In the genomic region with DNA sequence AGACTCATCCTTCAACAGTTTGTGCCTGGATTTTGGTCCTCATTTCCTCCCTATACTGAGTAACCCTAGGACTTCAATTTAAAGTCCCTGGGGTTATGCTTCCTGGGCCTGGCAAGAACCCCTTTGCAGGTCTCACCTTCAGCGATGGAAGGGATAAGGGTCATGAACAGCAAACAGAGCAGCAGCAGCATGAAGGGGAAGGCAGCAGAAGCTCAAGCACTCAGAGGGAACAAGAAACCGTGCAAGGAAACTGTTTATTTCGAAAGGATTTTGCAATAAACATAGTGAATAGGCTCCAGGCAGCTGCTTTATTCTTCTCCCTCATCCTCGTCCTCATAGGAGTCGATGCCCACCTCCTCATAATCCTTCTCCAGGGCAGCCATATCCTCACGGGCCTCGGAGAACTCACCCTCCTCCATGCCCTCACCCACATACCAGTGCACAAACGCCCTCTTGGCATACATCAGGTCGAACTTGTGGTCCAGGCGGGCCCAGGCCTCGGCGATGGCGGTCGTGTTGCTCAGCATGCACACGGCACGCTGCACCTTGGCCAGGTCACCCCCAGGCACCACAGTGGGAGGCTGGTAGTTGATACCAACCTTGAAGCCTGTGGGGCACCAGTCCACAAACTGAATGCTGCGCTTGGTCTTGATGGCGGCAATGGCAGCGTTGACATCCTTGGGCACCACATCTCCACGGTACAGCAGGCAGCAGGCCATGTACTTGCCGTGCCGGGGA, we compare ENCODE assay signal across 9 cellular contexts. TPM values are rescaled to one million over a fixed set of nuclear protein-coding genes. Genes with fewer than 3 reads are reported as not detected.
DNase-seq lines count a peak whose midpoint lies in the region; ATAC-seq, FAIRE-seq and TF ChIP-seq lines count a peak whose summit lies in the region.
"Had no signal": no experiment of that assay in that cellular context is flagged by ENCODE, and none has a peak within 500 bp of the region (broad histone marks: within the 10 kb centered on the region; RNA-seq: fewer than 3 reads in every experiment).

No MANE protein-coding gene starts in this region.

- peak overlapping the region; percentile 25 to 93 for H3K27ac ChIP-seq in lung (ENCODE audit: low read depth in 1 of 2, low read length in 1 of 2)

- peak overlapping the region; percentile 92 for H3K4me3 Mint-ChIP-seq in activated naive CD4-positive, alpha-beta T cell treated with anti-CD3 and anti-CD28 coated beads, Interleukin-2, amount 10 ng/mL, durations not matched to agents 7 days and 5 days
- H3K4me3 Mint-ChIP-seq in activated naive CD8-positive, alpha-beta T cell treated with anti-CD3 and anti-CD28 coated beads for 36 hours: peak overlapping the region; percentile 64
- H3K4me3 Mint-ChIP-seq in type B pancreatic cell: peak overlapping the region; percentile 81

- CTCF ChIA-PET in activated naive CD4-positive, alpha-beta T cell treated with anti-CD3 and anti-CD28 coated beads, Interleukin-2, amount 10 ng/mL, durations not matched to agents 7 days and 5 days (lab: Charles Lee): interaction anchor here (1.2 to 3.9 kb wide), 7 partner anchors 11 to 91 kb away, joined by 3 to 32 read pairs (median 5); a partner anchor contains a TSS

- H3K27me3 ChIP-seq in lung (ENCODE audit: control insufficient read depth, insufficient read depth): no peaks in the 10 kb centered on the region

- no peaks in the 10 kb centered on the region for H3K9me3 ChIP-seq in lung (ENCODE audit: control insufficient read depth in 2 of 2, insufficient read depth in 1 of 2, low read length in 1 of 2)

- peaks cover 70% of the 10 kb centered on the region for H3K36me3 Mint-ChIP-seq in activated naive CD4-positive, alpha-beta T cell treated with anti-CD3 and anti-CD28 coated beads, Interleukin-2, amount 10 ng/mL, durations not matched to agents 7 days and 5 days
- H3K36me3 Mint-ChIP-seq in activated naive CD4-positive, alpha-beta T cell treated with anti-CD3 and anti-CD28 coated beads, Interleukin-2, amount 50 U/mL, for 72 hours: peaks cover 39 to 50% of the 10 kb centered on the region in 2 donors
- peaks cover 54% of the 10 kb centered on the region for H3K36me3 Mint-ChIP-seq in activated naive CD8-positive, alpha-beta T cell treated with anti-CD3 and anti-CD28 coated beads for 36 hours
- H3K36me3 Mint-ChIP-seq in type B pancreatic cell: no peaks in the 10 kb centered on the region

- 58 to 69% methylated on average over 22 of the region's 22 CpGs for WGBS in lung, 2 donors

- no peak for FAIRE-seq in H54 (lab: Jason Lieb, UNC)

- peaks cover 0 to 39% of the 10 kb centered on the region in 2 donors for H3K4me1 ChIP-seq in lung (ENCODE audit: control insufficient read depth in 2 of 2, insufficient read depth in 2 of 2, low read length in 2 of 2)

- H3K27ac Mint-ChIP-seq in activated naive CD4-positive, alpha-beta T cell treated with anti-CD3 and anti-CD28 coated beads, Interleukin-2, amount 10 ng/mL, durations not matched to agents 7 days and 5 days: peak overlapping the region; percentile 95
- H3K27ac Mint-ChIP-seq in activated naive CD4-positive, alpha-beta T cell treated with anti-CD3 and anti-CD28 coated beads, Interleukin-2, amount 50 U/mL, for 72 hours: peak overlapping the region in 1 of 2 donors; percentile 70
- peak overlapping the region; percentile 76 for H3K27ac Mint-ChIP-seq in activated naive CD8-positive, alpha-beta T cell treated with anti-CD3 and anti-CD28 coated beads for 36 hours
- H3K27ac Mint-ChIP-seq in type B pancreatic cell: peak overlapping the region; percentile 98

- H3K9me3 Mint-ChIP-seq in activated naive CD4-positive, alpha-beta T cell treated with anti-CD3 and anti-CD28 coated beads, Interleukin-2, amount 10 ng/mL, durations not matched to agents 7 days and 5 days: no peaks in the 10 kb centered on the region
- H3K9me3 Mint-ChIP-seq in activated naive CD4-positive, alpha-beta T cell treated with anti-CD3 and anti-CD28 coated beads, Interleukin-2, amount 50 U/mL, for 72 hours: no peaks in the 10 kb centered on the region
- H3K9me3 Mint-ChIP-seq in activated naive CD8-positive, alpha-beta T cell treated with anti-CD3 and anti-CD28 coated beads for 36 hours: no peaks in the 10 kb centered on the region
- no peaks in the 10 kb centered on the region for H3K9me3 Mint-ChIP-seq in type B pancreatic cell

- H3K27me3 Mint-ChIP-seq in activated naive CD4-positive, alpha-beta T cell treated with anti-CD3 and anti-CD28 coated beads, Interleukin-2, amount 10 ng/mL, durations not matched to agents 7 days and 5 days: no peaks in the 10 kb centered on the region
- H3K27me3 Mint-ChIP-seq in activated naive CD8-positive, alpha-beta T cell treated with anti-CD3 and anti-CD28 coated beads for 36 hours: no peaks in the 10 kb centered on the region
- H3K27me3 Mint-ChIP-seq in type B pancreatic cell: peaks cover 41% of the 10 kb centered on the region

- H3K4me3 ChIP-seq in lung: no peak overlapping the region

- TF ChIP-seq CTCF in lung (IDR thresholded peaks at IDR 0.05; ENCODE audit: control extremely low read depth, extremely low read depth) (no peak), type B pancreatic cell (conservative IDR thresholded peaks at IDR 0.05) (no peak)

- TF ChIP-seq POLR2A in H54 (IDR thresholded peaks at IDR 0.05; ENCODE audit: low read depth, low read length): no peak

- ATAC-seq in activated naive CD4-positive, alpha-beta T cell treated with anti-CD3 and anti-CD28 coated beads, Interleukin-2, amount 50 U/mL, for 72 hours: no peak
- no peak for ATAC-seq in lung (ENCODE audit: insufficient read depth, low FRiP score)

- H3K36me3 ChIP-seq in lung (ENCODE audit: control insufficient read depth in 2 of 2, insufficient read depth in 2 of 2, low read length in 2 of 2): peaks cover 0 to 13% of the 10 kb centered on the region in 2 donors

- H3K4me1 Mint-ChIP-seq in activated naive CD4-positive, alpha-beta T cell treated with anti-CD3 and anti-CD28 coated beads, Interleukin-2, amount 10 ng/mL, durations not matched to agents 7 days and 5 days: peaks cover 74% of the 10 kb centered on the region
- peaks cover 67% of the 10 kb centered on the region for H3K4me1 Mint-ChIP-seq in activated naive CD8-positive, alpha-beta T cell treated with anti-CD3 and anti-CD28 coated beads for 36 hours
- peaks cover 14% of the 10 kb centered on the region for H3K4me1 Mint-ChIP-seq in type B pancreatic cell (ENCODE audit: unreplicated experiment)

- no peak for DNase-seq in activated naive CD4-positive, alpha-beta T cell treated with anti-CD3 and anti-CD28 coated beads, Interleukin-2, amount 10 ng/mL, durations not matched to agents 7 days and 5 days
- no peak for DNase-seq in activated naive CD4-positive, alpha-beta T cell treated with anti-CD3 and anti-CD28 coated beads, Interleukin-2, amount 50 U/mL, for 72 hours (ENCODE audit: low spot score in 2 of 2)
- no peak for DNase-seq in activated naive CD8-positive, alpha-beta T cell treated with anti-CD3 and anti-CD28 coated beads for 36 hours
- DNase-seq in lung (ENCODE audit: low spot score): no peak
- no peak for DNase-seq in type B pancreatic cell (ENCODE audit: extremely low spot score, unreplicated experiment)
- DNase-seq in NCI-H524 (lab: John Stamatoyannopoulos, UW): no peak
- DNase-seq in H54 (ENCODE audit: insufficient read length, low spot score): no peak
- DNase-seq in retina: no peak

RNA-seq across cellular contexts. Expression of a gene that starts 2.8 kb away (rescaled TPM):
- not detected for total RNA-seq in activated naive CD4-positive, alpha-beta T cell treated with anti-CD3 and anti-CD28 coated beads, Interleukin-2, amount 50 U/mL, for 72 hours
- total RNA-seq in activated naive CD8-positive, alpha-beta T cell treated with anti-CD3 and anti-CD28 coated beads for 36 hours: not detected
- 10 to 100 TPM in 1 of 2 donors, 1 to 10 TPM in 1; 5.7 to 20.3 TPM for total RNA-seq in lung
- 10 to 100 TPM in 1 of 2 donors, 1 to 10 TPM in 1; 8.7 to 12.2 TPM for polyA plus RNA-seq in lung
- total RNA-seq in type B pancreatic cell (ENCODE audit: low replicate concordance): not detected in 2 replicates
- total RNA-seq: lung microvascular endothelial cell had no signal

RNA-seq across cellular contexts. Expression of a gene that starts 3.5 kb away (rescaled TPM):
- 100 to 1,000 TPM; 240 to 410 TPM for total RNA-seq in activated naive CD4-positive, alpha-beta T cell treated with anti-CD3 and anti-CD28 coated beads, Interleukin-2, amount 50 U/mL, for 72 hours
- total RNA-seq in activated naive CD8-positive, alpha-beta T cell treated with anti-CD3 and anti-CD28 coated beads for 36 hours: 100 to 1,000 TPM; 208 to 212 TPM
- total RNA-seq in lung (10 to 100 TPM; 15.6 to 37.9 TPM), type B pancreatic cell (ENCODE audit: low replicate concordance) (25.4 and 81.1 TPM in 2 replicates)
- polyA plus RNA-seq in lung: 10 to 100 TPM; 48.1 to 82.1 TPM

RNA-seq across cellular contexts. Expression of a gene that starts 4.9 kb away (rescaled TPM):
- total RNA-seq in activated naive CD4-positive, alpha-beta T cell treated with anti-CD3 and anti-CD28 coated beads, Interleukin-2, amount 50 U/mL, for 72 hours: 10 to 100 TPM; 25.8 to 36.9 TPM
- total RNA-seq in activated naive CD8-positive, alpha-beta T cell treated with anti-CD3 and anti-CD28 coated beads for 36 hours: 10 to 100 TPM; 27.8 to 30.7 TPM
- total RNA-seq in lung (10 to 100 TPM; 16.2 to 25.7 TPM), type B pancreatic cell (ENCODE audit: low replicate concordance) (34.2 and 37.5 TPM in 2 replicates)
- 10 to 100 TPM; 25.2 to 50.5 TPM for polyA plus RNA-seq in lung

RNA-seq across cellular contexts. Expression of a gene that starts 5.0 kb away (rescaled TPM):
- total RNA-seq in activated naive CD4-positive, alpha-beta T cell treated with anti-CD3 and anti-CD28 coated beads, Interleukin-2, amount 50 U/mL, for 72 hours: 1 to 10 TPM; 2.7 to 6.1 TPM
- total RNA-seq in activated naive CD8-positive, alpha-beta T cell treated with anti-CD3 and anti-CD28 coated beads for 36 hours: 1 to 10 TPM; 1.6 to 3.0 TPM
- total RNA-seq in lung (10 to 100 TPM; 18.1 to 18.7 TPM), type B pancreatic cell (ENCODE audit: low replicate concordance) (4.4 and 16.1 TPM in 2 replicates)
- polyA plus RNA-seq in lung: 1 to 10 TPM; 7.5 to 9.1 TPM

RNA-seq across cellular contexts. Expression of a gene that starts 20.6 kb away (rescaled TPM):
- 100 to 1,000 TPM; 168 to 178 TPM for total RNA-seq in activated naive CD4-positive, alpha-beta T cell treated with anti-CD3 and anti-CD28 coated beads, Interleukin-2, amount 50 U/mL, for 72 hours
- 100 to 1,000 TPM; 102 to 114 TPM for total RNA-seq in activated naive CD8-positive, alpha-beta T cell treated with anti-CD3 and anti-CD28 coated beads for 36 hours
- total RNA-seq in lung (100 to 1,000 TPM in 1 of 2 donors, 10 to 100 TPM in 1; 40.1 to 101 TPM), type B pancreatic cell (ENCODE audit: low replicate concordance) (58.7 and 58.8 TPM in 2 replicates)
- 10 to 100 TPM; 22.3 to 28.4 TPM for polyA plus RNA-seq in lung
